11 cellular contexts compared by ENCODE assay signal in genomic region chr1:94160811-94161210, GRCh38. TPM values are rescaled to one million over a fixed set of nuclear protein-coding genes. Genes with fewer than 3 reads are reported as not detected.
DNase-seq lines count a peak whose midpoint lies in the region; ATAC-seq and TF ChIP-seq lines count a peak whose summit lies in the region.
"Had no signal": no experiment of that assay in that cellular context is flagged by ENCODE, and none has a peak within 500 bp of the region (broad histone marks: within the 10 kb centered on the region; RNA-seq: fewer than 3 reads in every experiment).

No MANE protein-coding gene starts in this region.

- no peaks in the 10 kb centered on the region for H3K27me3 ChIP-seq in trophoblast cell (ENCODE audit: insufficient read depth, low read length)

- no peak overlapping the region for H3K14ac ChIP-seq in trophoblast cell (ENCODE audit: low read length)

- H4K12ac ChIP-seq in trophoblast cell (ENCODE audit: low read depth, low read length) = no peak overlapping the region

- ATAC-seq in HG03280 (IDR thresholded peaks at IDR 0.05; ENCODE audit: unreplicated experiment) = no peak
- ATAC-seq in GM19467 (IDR thresholded peaks at IDR 0.05; ENCODE audit: unreplicated experiment) = no peak
- no peak for ATAC-seq in stimulated activated naive B cell treated with anti-CD40 and anti-IgM and Interleukin-4, amounts not matched to agents 10 μg/mL and 1 μg/mL and 100 μg/mL, for 72 hours (replicated peaks)

- WGBS in trophoblast cell (ENCODE audit: extremely low coverage, insufficient coverage, insufficient read length) = no CpG with 5 or more reads among the region's 4 CpGs

- peaks cover 0 to 3% of the 10 kb centered on the region in 2 experiments for H3K4me1 ChIP-seq in trophoblast cell (ENCODE audit: control insufficient read depth in 1 of 2, insufficient read depth in 2 of 2, low read length in 2 of 2)

- H3K36me3 ChIP-seq in trophoblast cell (ENCODE audit: control insufficient read depth in 1 of 2, insufficient read depth in 2 of 2, low read length in 2 of 2) = no peaks in the 10 kb centered on the region

- TF ChIP-seq CTCF in fibroblast of mammary gland (conservative IDR thresholded peaks at IDR 0.05; ENCODE audit: control insufficient read depth, insufficient read depth, low read depth, low read length) = no peak

- no peak overlapping the region for H3K4me3 Mint-ChIP-seq in stimulated activated naive B cell treated with anti-CD40 and anti-IgM and Interleukin-4, amounts not matched to agents 10 μg/mL and 1 μg/mL and 100 μg/mL, for 72 hours
- H3K4me3 Mint-ChIP-seq: activated T-cell treated with anti-CD3 and anti-CD28 coated beads, Interleukin-2, amount 50 U/mL, for 24 hours; T-helper 1 cell treated with Interleukin-12 subunit alpha and Interleukin-12 subunit beta and Interleukin-4 antibody, amounts not matched to agents 30 μg/mL and 1 μg/mL, for 36 hours had no signal

- H3K27ac ChIP-seq in trophoblast cell (ENCODE audit: low read depth, low read length) = no peak overlapping the region

- no peaks in the 10 kb centered on the region for H3K4me1 Mint-ChIP-seq in stimulated activated naive B cell treated with anti-CD40 and anti-IgM and Interleukin-4, amounts not matched to agents 10 μg/mL and 1 μg/mL and 100 μg/mL, for 72 hours

- no peak overlapping the region for H4K91ac ChIP-seq in trophoblast cell (ENCODE audit: low read depth, low read length)

- H3K36me3 Mint-ChIP-seq in stimulated activated naive B cell treated with anti-CD40 and anti-IgM and Interleukin-4, amounts not matched to agents 10 μg/mL and 1 μg/mL and 100 μg/mL, for 72 hours = no peaks in the 10 kb centered on the region

- H3K9me3 ChIP-seq in trophoblast cell (ENCODE audit: insufficient read depth, low read depth, low read length) = no peaks in the 10 kb centered on the region

- H4K8ac ChIP-seq in trophoblast cell (ENCODE audit: low read depth, low read length) = no peak overlapping the region

- no peak overlapping the region for H3K4me2 ChIP-seq in trophoblast cell (ENCODE audit: low read length)

- no peak overlapping the region for H2BK5ac ChIP-seq in trophoblast cell (ENCODE audit: low read depth, low read length, poor library complexity)

- H2AK5ac ChIP-seq in trophoblast cell (ENCODE audit: low read length) = no peak overlapping the region

- DNase-seq in ELF-1 (ENCODE audit: low read depth, low spot score) = peak; percentile 21
- DNase-seq in RPMI7951 (ENCODE audit: low read depth) = peak; percentile 81
- DNase-seq in fibroblast of mammary gland (ENCODE audit: low read depth) = peak; percentile 88
- peak; percentile 4 to 56 for DNase-seq in trophoblast cell
- DNase-seq in NCI-H2029 (lab: John Stamatoyannopoulos, UW) = no peak
- DNase-seq in stimulated activated naive B cell treated with anti-CD40 and anti-IgM and Interleukin-4, amounts not matched to agents 10 μg/mL and 1 μg/mL and 100 μg/mL, for 72 hours = no peak
- DNase-seq: activated T-cell treated with anti-CD3 and anti-CD28 coated beads, Interleukin-2, amount 50 U/mL, for 24 hours; NCI-H1694 treated with DMSO at 0.1 percent for 48 hours had no signal

- no peak overlapping the region for H3K4me3 ChIP-seq in fibroblast of mammary gland (ENCODE audit: control insufficient read depth, low read depth, low read length)
- H3K4me3 ChIP-seq in trophoblast cell (ENCODE audit: low read depth, low read length) = no peak overlapping the region

- no peak overlapping the region for H2BK12ac ChIP-seq in trophoblast cell (ENCODE audit: low read length)

- no peaks in the 10 kb centered on the region for H3K79me1 ChIP-seq in trophoblast cell (ENCODE audit: low read length)

- peaks cover 0 to 3% of the 10 kb centered on the region in 2 donors for H3K9me3 Mint-ChIP-seq in stimulated activated naive B cell treated with anti-CD40 and anti-IgM and Interleukin-4, amounts not matched to agents 10 μg/mL and 1 μg/mL and 100 μg/mL, for 72 hours
- H3K9me3 Mint-ChIP-seq: activated T-cell treated with anti-CD3 and anti-CD28 coated beads, Interleukin-2, amount 50 U/mL, for 24 hours; T-helper 1 cell treated with Interleukin-12 subunit alpha and Interleukin-12 subunit beta and Interleukin-4 antibody, amounts not matched to agents 30 μg/mL and 1 μg/mL, for 36 hours had no signal

- no peak overlapping the region for H3K4ac ChIP-seq in trophoblast cell (ENCODE audit: low read depth, low read length)

- no peak overlapping the region for H2BK120ac ChIP-seq in trophoblast cell (ENCODE audit: insufficient read depth, low read length, poor library complexity)

- peaks cover 7 to 13% of the 10 kb centered on the region in 2 donors for H3K27me3 Mint-ChIP-seq in stimulated activated naive B cell treated with anti-CD40 and anti-IgM and Interleukin-4, amounts not matched to agents 10 μg/mL and 1 μg/mL and 100 μg/mL, for 72 hours

- H3K9ac ChIP-seq in trophoblast cell (ENCODE audit: low read length) = no peak overlapping the region

- H3K23ac ChIP-seq in trophoblast cell (ENCODE audit: low read length) = no peak overlapping the region

- H2AFZ ChIP-seq in trophoblast cell (ENCODE audit: insufficient read depth, low read length, poor library complexity) = no peak overlapping the region

- no peak overlapping the region for H3K27ac Mint-ChIP-seq in stimulated activated naive B cell treated with anti-CD40 and anti-IgM and Interleukin-4, amounts not matched to agents 10 μg/mL and 1 μg/mL and 100 μg/mL, for 72 hours
- H3K27ac Mint-ChIP-seq: activated T-cell treated with anti-CD3 and anti-CD28 coated beads, Interleukin-2, amount 50 U/mL, for 24 hours; T-helper 1 cell treated with Interleukin-12 subunit alpha and Interleukin-12 subunit beta and Interleukin-4 antibody, amounts not matched to agents 30 μg/mL and 1 μg/mL, for 36 hours had no signal

- H3K79me2 ChIP-seq in trophoblast cell (ENCODE audit: control insufficient read depth, insufficient read depth, low read length, poor library complexity) = no peaks in the 10 kb centered on the region

- no peak overlapping the region for H3K18ac ChIP-seq in trophoblast cell (ENCODE audit: low read length)

RNA-seq across cellular contexts. Expression of gene ABCA4, which starts 39.9 kb away (rescaled TPM):
- total RNA-seq in RPMI7951 (2014; rRNA removed; shearing (Covaris generic)) = 0.10 and 0.12 TPM in 2 replicates
- polyA plus RNA-seq in trophoblast cell (2013) = 7.2 and 7.4 TPM in 2 replicates

Comparison
In these comparisons a context has a peak if more than half of its experiments do, and no peak if none do; other contexts are left out.
1. DNase-seq: peak in ELF-1 (single experiment), RPMI7951 (single experiment), fibroblast of mammary gland (single experiment) and trophoblast cell (2 of 2); none in NCI-H2029 (single experiment) and stimulated activated naive B cell treated with anti-CD40 and anti-IgM and Interleukin-4, amounts not matched to agents 10 μg/mL and 1 μg/mL and 100 μg/mL, for 72 hours (single experiment).